ENCODE assay signal across 9 cellular contexts in the genomic region with DNA sequence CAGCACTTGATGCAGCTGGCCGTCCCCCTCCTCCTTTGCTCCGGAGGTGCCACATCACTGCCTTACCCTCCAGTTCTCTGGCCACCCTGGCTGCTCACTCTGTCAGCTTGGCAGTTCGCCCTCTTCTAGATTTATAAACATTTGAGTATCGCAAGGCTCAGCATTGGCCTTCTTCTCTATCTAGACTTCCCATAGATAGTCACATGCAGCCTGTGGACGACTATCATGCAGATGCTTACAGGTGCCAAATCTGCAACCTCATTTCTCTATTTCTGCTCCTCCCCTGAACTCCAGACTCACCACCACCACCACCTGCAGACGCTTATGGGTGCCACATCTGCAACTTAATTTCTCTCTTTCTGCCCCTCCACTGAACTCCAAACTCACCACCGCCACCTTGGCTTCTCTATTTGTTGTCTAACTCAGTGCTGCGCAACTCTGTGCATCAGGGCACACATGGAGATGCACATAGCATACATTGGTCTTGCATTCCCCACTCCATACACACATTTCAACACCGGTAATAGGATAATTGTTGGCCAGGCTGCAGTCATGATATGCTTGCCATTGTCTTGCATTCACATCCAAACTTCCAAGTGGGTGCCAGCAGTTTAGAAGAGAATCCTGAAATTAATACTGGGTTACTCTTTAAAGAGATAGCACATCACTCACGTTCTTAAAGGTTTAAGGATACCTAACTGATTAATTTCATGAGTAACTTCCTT. TPM values are rescaled to one million over a fixed set of nuclear protein-coding genes. Genes with fewer than 3 reads are reported as not detected.
DNase-seq lines count a peak whose midpoint lies in the region; ATAC-seq and TF ChIP-seq lines count a peak whose summit lies in the region.
"Had no signal": no experiment of that assay in that cellular context is flagged by ENCODE, and none has a peak within 500 bp of the region (broad histone marks: within the 10 kb centered on the region; RNA-seq: fewer than 3 reads in every experiment).

No MANE protein-coding gene starts in this region.

- no peak overlapping the region for H3K4me2 ChIP-seq in DND-41 (ENCODE audit: insufficient read depth, low read length)

- H3K9ac ChIP-seq in DND-41 (ENCODE audit: low read depth, low read length): no peak overlapping the region

- peaks cover 32% of the 10 kb centered on the region for H3K4me1 ChIP-seq in DND-41 (ENCODE audit: insufficient read depth, low read length)

- TF ChIP-seq POLR2A in erythroblast (IDR thresholded peaks at IDR 0.05; ENCODE audit: low read length): peak; percentile 7

- H3K27ac ChIP-seq in DND-41 (ENCODE audit: low read length): no peak overlapping the region

- peak overlapping the region; percentile 77 for H3K4me3 Mint-ChIP-seq in progenitor cell of endocrine pancreas (ENCODE audit: low read depth)

- H3K79me2 ChIP-seq in DND-41 (ENCODE audit: insufficient read depth, low read length): peaks cover 30% of the 10 kb centered on the region

- H4K20me1 ChIP-seq in DND-41 (ENCODE audit: insufficient read depth, low read length): peaks cover 11% of the 10 kb centered on the region; the same call in 1 of the 2 replicates

- H3K4me3 ChIP-seq in DND-41 (ENCODE audit: low read depth in 1 of 2, low read length in 2 of 2): no peak overlapping the region

- H3K9me3 ChIP-seq in DND-41 (ENCODE audit: insufficient read depth, low read length, severe bottlenecking): no peaks in the 10 kb centered on the region

- H3K27ac Mint-ChIP-seq in progenitor cell of endocrine pancreas: peak overlapping the region; percentile 97

- H3K27me3 Mint-ChIP-seq in progenitor cell of endocrine pancreas: peaks cover 2% of the 10 kb centered on the region

- H3K36me3 ChIP-seq in DND-41 (ENCODE audit: insufficient read depth, low read length): 0 out of 2 replicates have a peak, but pooled peaks cover 9% of the 10 kb centered on the region

- peaks cover 22% of the 10 kb centered on the region for H3K4me1 Mint-ChIP-seq in progenitor cell of endocrine pancreas (ENCODE audit: low read depth)

- H2AFZ ChIP-seq in DND-41 (ENCODE audit: low read depth, low read length): peak overlapping the region; percentile 84; the same call in 1 of the 2 replicates

- no peak for DNase-seq in DND-41
- peak; percentile 32 to 34 for DNase-seq in NOMO-1 (lab: John Stamatoyannopoulos, UW; ENCODE audit: unreplicated experiment in 2 of 2)
- DNase-seq in erythroblast (lab: John Stamatoyannopoulos, UW): peak; percentile 68 to 77
- DNase-seq in progenitor cell of endocrine pancreas (ENCODE audit: low spot score, unreplicated experiment): no peak
- DNase-seq in T-helper 9 cell: no peak
- DNase-seq: cerebellar nuclear complex had no signal

- H3K27me3 ChIP-seq in DND-41 (ENCODE audit: insufficient read depth, low read length, poor library complexity): peaks cover 3% of the 10 kb centered on the region

- no peaks in the 10 kb centered on the region for H3K9me3 Mint-ChIP-seq in progenitor cell of endocrine pancreas (ENCODE audit: low read depth)

- no peaks in the 10 kb centered on the region for H3K36me3 Mint-ChIP-seq in progenitor cell of endocrine pancreas (ENCODE audit: insufficient read depth)

- ATAC-seq in DND-41 (ENCODE audit: insufficient read depth, low read depth) (no peak), GM18873 (IDR thresholded peaks at IDR 0.05; ENCODE audit: low FRiP score, unreplicated experiment) (no peak), HG03135 (IDR thresholded peaks at IDR 0.05; ENCODE audit: unreplicated experiment) (no peak)
- ATAC-seq: Panc1 had no signal

- TF ChIP-seq CTCF in DND-41 (IDR thresholded peaks at IDR 0.05; ENCODE audit: borderline replicate concordance, extremely low read depth, low read length, poor library complexity, severe bottlenecking) (no peak), progenitor cell of endocrine pancreas (IDR thresholded peaks at IDR 0.05; ENCODE audit: unreplicated experiment) (no peak)

RNA-seq across cellular contexts. Expression of a gene that starts 1.9 kb away (rescaled TPM):
- total RNA-seq in progenitor cell of endocrine pancreas: 91.1 and 91.4 TPM in 2 replicates

Comparison
In these comparisons a context has a peak if more than half of its experiments do, and no peak if none do; other contexts are left out.
1. DNase-seq: peak in NOMO-1 (2 of 2) and erythroblast (2 of 2); none in DND-41 (single experiment), progenitor cell of endocrine pancreas (single experiment) and T-helper 9 cell (single experiment).